In the genomic region with DNA sequence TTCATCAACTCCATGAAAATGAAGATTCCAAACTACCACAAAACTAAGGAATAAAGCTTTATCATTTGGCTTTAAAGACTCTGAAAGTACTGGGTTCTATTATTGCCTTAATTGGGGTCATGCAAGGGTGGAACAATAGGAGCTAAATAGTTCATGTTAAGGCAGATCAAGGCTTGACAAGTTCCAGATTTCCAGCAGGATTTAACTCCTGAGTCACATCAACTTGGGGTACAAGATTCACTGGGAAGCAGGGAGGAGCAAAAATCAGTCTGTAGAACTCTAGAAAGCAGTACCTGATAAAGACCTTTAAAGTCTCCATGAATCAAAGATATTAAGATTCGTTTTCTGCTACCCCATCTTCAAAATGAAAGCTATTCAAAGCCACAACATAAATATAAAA, we compare ENCODE assay signal across 14 cellular contexts.
"Had no signal": no experiment of that assay in that cellular context is flagged by ENCODE, and none has a peak within 500 bp of the region (broad histone marks: within the 10 kb centered on the region; RNA-seq: fewer than 3 reads in every experiment).

No MANE protein-coding gene starts in this region.

- H3K36me3 ChIP-seq: heart right ventricle, thoracic aorta, uterus had no signal

- DNase-seq: activated CD4-positive, alpha-beta T cell treated with anti-CD3 and anti-CD28 coated beads, Interleukin-2, amount 50 U/mL, for 1 hour; activated CD4-positive, CD25-positive, alpha-beta regulatory T cell; activated effector memory CD4-positive, alpha-beta T cell treated with anti-CD3 and anti-CD28 coated beads, Interleukin-2, amount 50 U/mL, for 16 hours; activated T-cell treated with anti-CD3 and anti-CD28 coated beads, Interleukin-2, amount 50 U/mL, for 24 hours; anterior cingulate cortex; heart right ventricle; occipital lobe; stimulated activated CD4-positive, alpha-beta T cell treated with anti-CD3 and anti-CD28 coated beads, Interleukin-4, amount 100 ng/mL, for 1 hour; stimulated activated naive CD8-positive, alpha-beta T cell treated with anti-CD3 and anti-CD28 coated beads, Interleukin-15, amount 100 ng/mL, for 72 hours; T-helper 2 cell; uterus had no signal

- H3K9me3 Mint-ChIP-seq: natural killer cell treated with Interleukin-12 subunit alpha and Interleukin-12 subunit beta and Interleukin-15 and Interleukin-18, amount 100 ng/mL, for 72 hours had no signal

- H3K27me3 ChIP-seq: heart right ventricle, uterus had no signal

- ATAC-seq: activated naive CD4-positive, alpha-beta T cell treated with anti-CD3 and anti-CD28 coated beads, Interleukin-2, amount 50 U/mL, for 72 hours; natural killer cell treated with Interleukin-12 subunit alpha and Interleukin-12 subunit beta and Interleukin-15 and Interleukin-18, amount 100 ng/mL, for 72 hours; stimulated activated naive CD8-positive, alpha-beta T cell treated with anti-CD3 and anti-CD28 coated beads, Interleukin-15, amount 100 ng/mL, for 72 hours had no signal

- H3K9me3 ChIP-seq: heart right ventricle, thoracic aorta, uterus had no signal

- H3K27me3 Mint-ChIP-seq: activated T-cell treated with anti-CD3 and anti-CD28 coated beads, Interleukin-2, amount 50 U/mL, for 24 hours; stimulated activated naive CD8-positive, alpha-beta T cell treated with anti-CD3 and anti-CD28 coated beads, Interleukin-15, amount 100 ng/mL, for 72 hours had no signal

- H3K4me3 Mint-ChIP-seq: activated T-cell treated with anti-CD3 and anti-CD28 coated beads, Interleukin-2, amount 50 U/mL, for 24 hours; natural killer cell treated with Interleukin-12 subunit alpha and Interleukin-12 subunit beta and Interleukin-15 and Interleukin-18, amount 100 ng/mL, for 72 hours; stimulated activated naive CD8-positive, alpha-beta T cell treated with anti-CD3 and anti-CD28 coated beads, Interleukin-15, amount 100 ng/mL, for 72 hours had no signal

- H3K27ac Mint-ChIP-seq: activated naive CD4-positive, alpha-beta T cell treated with anti-CD3 and anti-CD28 coated beads, Interleukin-2, amount 50 U/mL, for 72 hours had no signal

- H3K4me3 ChIP-seq: heart right ventricle, thoracic aorta, uterus had no signal
